8 cellular contexts compared by ENCODE assay signal in genomic region chr10:119206603-119207366, GRCh38. TPM values are rescaled to one million over a fixed set of nuclear protein-coding genes. Genes with fewer than 3 reads are reported as not detected.
A peak's percentile ranks its signal among the peaks of the same experiment; 100 is the strongest.
DNase-seq lines count a peak whose midpoint lies in the region; ATAC-seq and TF ChIP-seq lines count a peak whose summit lies in the region.

No MANE protein-coding gene starts in this region.

- TF ChIP-seq CTCF in liver (IDR thresholded peaks at IDR 0.05; ENCODE audit: low read depth, low read length, missing input control), result peak; percentile 71

- peaks cover 33% of the 10 kb centered on the region for H3K4me1 Mint-ChIP-seq in activated CD4-positive, alpha-beta T cell treated with anti-CD3 and anti-CD28 coated beads, Interleukin-2, amount 10 ng/mL, durations not matched to agents 24 days and 14 days

- WGBS in liver, result under 1% methylated on average over 98 of the region's 98 CpGs

- peak overlapping the region; percentile 46 to 89 (median 54) for H3K4me3 ChIP-seq in liver (ENCODE audit: low read depth in 1 of 3, low read length in 3 of 3)

- H3K27me3 Mint-ChIP-seq in activated CD4-positive, alpha-beta T cell treated with anti-CD3 and anti-CD28 coated beads, Interleukin-2, amount 10 ng/mL, durations not matched to agents 24 days and 14 days, result no peaks in the 10 kb centered on the region

- H3K27ac ChIP-seq in liver (ENCODE audit: low read depth in 1 of 2, low read length in 2 of 2), result peak overlapping the region; percentile 92 to 95

- peak; percentile 7 to 18 for TF ChIP-seq RAD21 in liver (IDR thresholded peaks at IDR 0.05)

- no peaks in the 10 kb centered on the region for H3K36me3 ChIP-seq in liver (ENCODE audit: control insufficient read depth in 4 of 4, insufficient read depth in 3 of 4, low read depth in 1 of 4, low read length in 3 of 4)

- no peaks in the 10 kb centered on the region for H3K27me3 ChIP-seq in liver (ENCODE audit: control insufficient read depth in 4 of 4, insufficient read depth in 4 of 4, low read length in 3 of 4)

- no peaks in the 10 kb centered on the region for H3K9me3 Mint-ChIP-seq in activated CD4-positive, alpha-beta T cell treated with anti-CD3 and anti-CD28 coated beads, Interleukin-2, amount 10 ng/mL, durations not matched to agents 24 days and 14 days

- peak; percentile 63 for DNase-seq in NCI-H2196 (lab: John Stamatoyannopoulos, UW; ENCODE audit: unreplicated experiment)
- no peak for DNase-seq in NCI-H2196 treated with DMSO at 0.1 percent for 48 hours (lab: John Stamatoyannopoulos, UW; ENCODE audit: unreplicated experiment)
- peak; percentile 15 for DNase-seq in NCI-H1092 (lab: John Stamatoyannopoulos, UW)
- DNase-seq in activated CD4-positive, alpha-beta T cell treated with anti-CD3 and anti-CD28 coated beads, Interleukin-2, amount 10 ng/mL, durations not matched to agents 24 days and 14 days, result peak; percentile 92
- DNase-seq in dermis blood vessel endothelial cell, result peak; percentile 81
- DNase-seq in stimulated activated CD4-positive, alpha-beta T cell treated with anti-CD3 and anti-CD28 coated beads, Interleukin-2, amount 100 ng/mL, for 48 hours, result peak; percentile 70 to 73

- ATAC-seq in HG02610 (IDR thresholded peaks at IDR 0.05; ENCODE audit: unreplicated experiment), result peak; percentile 50

- peak overlapping the region; percentile 68 to 69 for H3K9ac ChIP-seq in liver (ENCODE audit: low read depth in 1 of 2, low read length in 2 of 2)

- peak overlapping the region; percentile 98 for H3K27ac Mint-ChIP-seq in activated CD4-positive, alpha-beta T cell treated with anti-CD3 and anti-CD28 coated beads, Interleukin-2, amount 10 ng/mL, durations not matched to agents 24 days and 14 days

- H3K4me3 Mint-ChIP-seq in activated CD4-positive, alpha-beta T cell treated with anti-CD3 and anti-CD28 coated beads, Interleukin-2, amount 10 ng/mL, durations not matched to agents 24 days and 14 days, result peak overlapping the region; percentile 92

- peaks cover 0 to 30% (median 22%) of the 10 kb centered on the region in 4 donors for H3K4me1 ChIP-seq in liver (ENCODE audit: control insufficient read depth in 4 of 4, insufficient read depth in 4 of 4, low read length in 3 of 4)

- intact Hi-C loops in activated CD4-positive, alpha-beta T cell treated with anti-CD3 and anti-CD28 coated beads, Interleukin-2, amount 10 ng/mL, durations not matched to agents 24 days and 14 days (cut with micrococcal nuclease), result loop anchor here (1.0 to 5.0 kb wide), 8 partner anchors 28 to 501 kb away; partner anchors contain the start of genes BAG3, EIF3A and PRDX3

- H3K9me3 ChIP-seq in liver (ENCODE audit: control insufficient read depth in 4 of 4, low read length in 3 of 4), result no peaks in the 10 kb centered on the region

- no peaks in the 10 kb centered on the region for H3K36me3 Mint-ChIP-seq in activated CD4-positive, alpha-beta T cell treated with anti-CD3 and anti-CD28 coated beads, Interleukin-2, amount 10 ng/mL, durations not matched to agents 24 days and 14 days (ENCODE audit: low read depth)

TF ChIP-seq in liver, 16 proteins besides CTCF, POLR2A, EP300 and RAD21:
- TF ChIP-seq RXRA (IDR thresholded peaks at IDR 0.05) (no peak), HNF4A (conservative IDR thresholded peaks at IDR 0.05) (peak in 1 of 2 donors; percentile 9), FOXA1 (IDR thresholded peaks at IDR 0.05) (no peak), MAX (IDR thresholded peaks at IDR 0.05) (no peak), GABPA (IDR thresholded peaks at IDR 0.05 in 1 of 2, conservative IDR thresholded peaks at IDR 0.05 in 1 of 2) (no peak), EGR1 (IDR thresholded peaks at IDR 0.05; ENCODE audit: low read depth in 2 of 2) (no peak)
- TF ChIP-seq, protein P1, sequence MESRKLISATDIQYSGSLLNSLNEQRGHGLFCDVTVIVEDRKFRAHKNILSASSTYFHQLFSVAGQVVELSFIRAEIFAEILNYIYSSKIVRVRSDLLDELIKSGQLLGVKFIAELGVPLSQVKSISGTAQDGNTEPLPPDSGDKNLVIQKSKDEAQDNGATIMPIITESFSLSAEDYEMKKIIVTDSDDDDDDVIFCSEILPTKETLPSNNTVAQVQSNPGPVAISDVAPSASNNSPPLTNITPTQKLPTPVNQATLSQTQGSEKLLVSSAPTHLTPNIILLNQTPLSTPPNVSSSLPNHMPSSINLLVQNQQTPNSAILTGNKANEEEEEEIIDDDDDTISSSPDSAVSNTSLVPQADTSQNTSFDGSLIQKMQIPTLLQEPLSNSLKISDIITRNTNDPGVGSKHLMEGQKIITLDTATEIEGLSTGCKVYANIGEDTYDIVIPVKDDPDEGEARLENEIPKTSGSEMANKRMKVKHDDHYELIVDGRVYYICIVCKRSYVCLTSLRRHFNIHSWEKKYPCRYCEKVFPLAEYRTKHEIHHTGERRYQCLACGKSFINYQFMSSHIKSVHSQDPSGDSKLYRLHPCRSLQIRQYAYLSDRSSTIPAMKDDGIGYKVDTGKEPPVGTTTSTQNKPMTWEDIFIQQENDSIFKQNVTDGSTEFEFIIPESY (IDR thresholded peaks at IDR 0.05), result no peak

RNA-seq across cellular contexts. Expression of gene GRK5, which starts 0.6 kb away (rescaled TPM):
- total RNA-seq in activated CD4-positive, alpha-beta T cell treated with anti-CD3 and anti-CD28 coated beads, Interleukin-2, amount 10 ng/mL, durations not matched to agents 24 days and 14 days, result 25.6 and 27.3 TPM in 2 replicates
- total RNA-seq in dermis blood vessel endothelial cell, result 47.0 and 57.9 TPM in 2 replicates
- total RNA-seq in liver, result 1 to 10 TPM; 4.5 to 6.6 TPM
- polyA plus RNA-seq in liver, result 1 to 10 TPM; 2.1 to 5.7 TPM

RNA-seq across cellular contexts. Expression of gene PRDX3, which starts 28.2 kb away (rescaled TPM):
- 179 and 180 TPM in 2 replicates for total RNA-seq in activated CD4-positive, alpha-beta T cell treated with anti-CD3 and anti-CD28 coated beads, Interleukin-2, amount 10 ng/mL, durations not matched to agents 24 days and 14 days
- total RNA-seq in dermis blood vessel endothelial cell, result 158 and 231 TPM in 2 replicates
- 100 to 1,000 TPM; 176 to 247 TPM for total RNA-seq in liver
- polyA plus RNA-seq in liver, result 100 to 1,000 TPM; 268 to 307 TPM

RNA-seq across cellular contexts. Expression of gene SFXN4, which starts 41.3 kb away (rescaled TPM):
- 58.1 and 63.0 TPM in 2 replicates for total RNA-seq in activated CD4-positive, alpha-beta T cell treated with anti-CD3 and anti-CD28 coated beads, Interleukin-2, amount 10 ng/mL, durations not matched to agents 24 days and 14 days
- total RNA-seq in dermis blood vessel endothelial cell (9.4 and 14.6 TPM in 2 replicates), liver (10 to 100 TPM; 12.4 to 34.1 TPM)
- polyA plus RNA-seq in liver, result 10 to 100 TPM; 20.7 to 27.5 TPM
